ENCODE assay signal across 17 cellular contexts in the genomic region with DNA sequence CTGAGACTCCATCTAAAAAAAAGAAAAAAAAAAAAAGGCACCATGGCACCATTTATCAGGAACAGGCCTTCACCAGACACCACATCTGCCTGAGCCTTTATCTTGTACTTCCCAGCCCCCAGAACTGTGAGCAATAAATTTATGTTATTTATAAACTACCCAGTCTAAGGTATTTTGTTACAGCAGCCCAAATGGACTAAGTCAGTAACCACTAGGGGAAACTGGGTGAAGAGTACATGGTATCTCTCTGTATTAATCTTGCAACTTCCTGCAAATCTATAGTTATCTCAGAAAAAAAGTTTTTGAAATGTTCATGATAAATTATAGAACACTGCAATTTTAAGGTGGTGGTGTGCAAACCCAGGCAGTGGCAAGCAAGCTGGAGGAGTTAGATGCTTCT.
DNase-seq lines count a peak whose midpoint lies in the region; ATAC-seq and TF ChIP-seq lines count a peak whose summit lies in the region.
"Had no signal": no experiment of that assay in that cellular context is flagged by ENCODE, and none has a peak within 500 bp of the region (broad histone marks: within the 10 kb centered on the region; RNA-seq: fewer than 3 reads in every experiment).

No MANE protein-coding gene starts in this region.

- POLR2A ChIA-PET in HEK293 (lab: Yijun Ruan, JAX) = no interaction called here

- no peak for ATAC-seq in thoracic aorta (ENCODE audit: insufficient number of reproducible peaks, low FRiP score, low read depth)
- ATAC-seq in upper lobe of right lung = no peak
- ATAC-seq: A549 had no signal

- H2AFZ ChIP-seq in Karpas-422 (ENCODE audit: low read length) = no peak overlapping the region

- H3K27ac ChIP-seq in HEK293 (ENCODE audit: extremely low read depth, low read depth, low read length) (no peak overlapping the region), ascending aorta (peak overlapping the region; percentile 93), thoracic aorta (peak overlapping the region; percentile 71 to 97), upper lobe of right lung (no peak overlapping the region), Karpas-422 (ENCODE audit: low read length) (no peak overlapping the region)
- H3K27ac ChIP-seq: 22Rv1; A549; BLaER1 treated with 17β-estradiol and CSF1 and Interleukin-3, amounts not matched to agents 10 nM and 100 nM; C4-2B had no signal

- H3K9me2 ChIP-seq in Karpas-422 (replicated peaks; ENCODE audit: insufficient read depth, low read length) = no peaks in the 10 kb centered on the region

- H3K27me3 ChIP-seq in ascending aorta (no peaks in the 10 kb centered on the region), thoracic aorta (replicated peaks; ENCODE audit: insufficient read depth) (no peaks in the 10 kb centered on the region), upper lobe of right lung (no peaks in the 10 kb centered on the region), Karpas-422 (ENCODE audit: low read length) (no peaks in the 10 kb centered on the region)
- H3K27me3 ChIP-seq: BLaER1 treated with 17β-estradiol and CSF1 and Interleukin-3, amounts not matched to agents 10 nM and 100 nM had no signal

- H4K20me1 ChIP-seq in Karpas-422 (ENCODE audit: insufficient read depth, low read depth, low read length) = no peaks in the 10 kb centered on the region
- H4K20me1 ChIP-seq: BLaER1 treated with 17β-estradiol and CSF1 and Interleukin-3, amounts not matched to agents 10 nM and 100 nM had no signal

- H3K79me2 ChIP-seq in Karpas-422 (ENCODE audit: low read length) = no peaks in the 10 kb centered on the region

- no peak for DNase-seq in ascending aorta (ENCODE audit: low spot score in 2 of 2)
- DNase-seq in thoracic aorta (ENCODE audit: low spot score) = no peak
- no peak for DNase-seq in activated CD8-positive, alpha-beta memory T cell treated with anti-CD3 and anti-CD28 coated beads, Interleukin-2, amount 50 U/mL, for 4 hours
- DNase-seq in upper lobe of right lung = no peak
- DNase-seq in Karpas-422 = no peak
- DNase-seq: AML-193; CD4-positive, alpha-beta memory T cell; CD4-positive, CD25-positive, alpha-beta regulatory T cell; CD8-positive, alpha-beta memory T cell; COR-L47; DMS79 treated with DMSO at 0.1 percent for 48 hours; GF-D8 had no signal

- TF ChIP-seq CTCF in HEK293 (tag by site-specific recombination; IDR thresholded peaks at IDR 0.05) = no peak
- TF ChIP-seq CTCF in ascending aorta (IDR thresholded peaks at IDR 0.05) = no peak
- TF ChIP-seq CTCF in thoracic aorta (IDR thresholded peaks at IDR 0.05) = no peak
- TF ChIP-seq CTCF in upper lobe of right lung (IDR thresholded peaks at IDR 0.05) = no peak

- intact Hi-C loops in ascending aorta (cut with DNase I) = no loop called here
- intact Hi-C loops in upper lobe of right lung (cut with DNase I) = no loop called here

- H3K9me3 ChIP-seq in HEK293 (ENCODE audit: control insufficient read depth, insufficient read depth, low read depth, low read length) (no peaks in the 10 kb centered on the region), ascending aorta (no peaks in the 10 kb centered on the region), thoracic aorta (no peaks in the 10 kb centered on the region), upper lobe of right lung (no peaks in the 10 kb centered on the region), Karpas-422 (ENCODE audit: low read length) (no peaks in the 10 kb centered on the region)
- H3K9me3 ChIP-seq: A549 had no signal

- CTCF ChIA-PET in HEK293 (lab: Yijun Ruan, JAX) = no interaction called here

- no peak overlapping the region for H3K4me3 ChIP-seq in HEK293 (ENCODE audit: low read depth, low read length)
- no peak overlapping the region for H3K4me3 ChIP-seq in ascending aorta
- H3K4me3 ChIP-seq in thoracic aorta = no peak overlapping the region
- H3K4me3 ChIP-seq in upper lobe of right lung = no peak overlapping the region
- H3K4me3 ChIP-seq in Karpas-422 (ENCODE audit: low read length) = no peak overlapping the region
- H3K4me3 ChIP-seq: A549; BLaER1 treated with 17β-estradiol and CSF1 and Interleukin-3, amounts not matched to agents 10 nM and 100 nM had no signal

- no peak overlapping the region for H3K9ac ChIP-seq in Karpas-422 (ENCODE audit: low read length)
- H3K9ac ChIP-seq: BLaER1 treated with 17β-estradiol and CSF1 and Interleukin-3, amounts not matched to agents 10 nM and 100 nM had no signal

- H3K36me3 ChIP-seq in HEK293 (ENCODE audit: control insufficient read depth in 2 of 2, insufficient read depth in 1 of 2, low read length in 2 of 2) (no peaks in the 10 kb centered on the region), ascending aorta (no peaks in the 10 kb centered on the region), thoracic aorta (no peaks in the 10 kb centered on the region), upper lobe of right lung (no peaks in the 10 kb centered on the region), Karpas-422 (ENCODE audit: insufficient read depth, low read length) (no peaks in the 10 kb centered on the region)
- H3K36me3 ChIP-seq: BLaER1 treated with 17β-estradiol and CSF1 and Interleukin-3, amounts not matched to agents 10 nM and 100 nM had no signal

- no peak overlapping the region for H3K4me2 ChIP-seq in Karpas-422 (ENCODE audit: low read depth, low read length, poor library complexity, severe bottlenecking)
- H3K4me2 ChIP-seq: A549; BLaER1 treated with 17β-estradiol and CSF1 and Interleukin-3, amounts not matched to agents 10 nM and 100 nM had no signal

- H3K4me1 ChIP-seq in HEK293 (ENCODE audit: control insufficient read depth, insufficient read depth, low read length) (peaks cover 6% of the 10 kb centered on the region; the same call in 1 of the 2 replicates), ascending aorta (peaks cover 7 to 43% of the 10 kb centered on the region in 2 donors), thoracic aorta (ENCODE audit: control insufficient read depth in 1 of 2, low read depth in 2 of 2) (peaks cover 7 to 51% of the 10 kb centered on the region in 2 donors), upper lobe of right lung (no peaks in the 10 kb centered on the region), Karpas-422 (ENCODE audit: low read length) (no peaks in the 10 kb centered on the region)
- H3K4me1 ChIP-seq: A549 had no signal

TF ChIP-seq in HEK293, 187 proteins besides CTCF, POLR2A, EP300 and RAD21:
- TF ChIP-seq, protein P1, sequence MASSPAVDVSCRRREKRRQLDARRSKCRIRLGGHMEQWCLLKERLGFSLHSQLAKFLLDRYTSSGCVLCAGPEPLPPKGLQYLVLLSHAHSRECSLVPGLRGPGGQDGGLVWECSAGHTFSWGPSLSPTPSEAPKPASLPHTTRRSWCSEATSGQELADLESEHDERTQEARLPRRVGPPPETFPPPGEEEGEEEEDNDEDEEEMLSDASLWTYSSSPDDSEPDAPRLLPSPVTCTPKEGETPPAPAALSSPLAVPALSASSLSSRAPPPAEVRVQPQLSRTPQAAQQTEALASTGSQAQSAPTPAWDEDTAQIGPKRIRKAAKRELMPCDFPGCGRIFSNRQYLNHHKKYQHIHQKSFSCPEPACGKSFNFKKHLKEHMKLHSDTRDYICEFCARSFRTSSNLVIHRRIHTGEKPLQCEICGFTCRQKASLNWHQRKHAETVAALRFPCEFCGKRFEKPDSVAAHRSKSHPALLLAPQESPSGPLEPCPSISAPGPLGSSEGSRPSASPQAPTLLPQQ (tag by site-specific recombination; IDR thresholded peaks at IDR 0.05) = no peak
- TF ChIP-seq ZNF548 (tag by site-specific recombination; IDR thresholded peaks at IDR 0.05) (no peak), ZNF600 (tag by site-specific recombination; IDR thresholded peaks at IDR 0.05) (no peak), ZNF529 (tag by site-specific recombination; IDR thresholded peaks at IDR 0.05; ENCODE audit: insufficient replicate concordance) (peak; percentile 95), SCRT2 (tag by site-specific recombination; IDR thresholded peaks at IDR 0.05) (no peak), ZNF76 (tag by site-specific recombination; IDR thresholded peaks at IDR 0.05; ENCODE audit: borderline replicate concordance, low read depth) (no peak), ZNF146 (tag by site-specific recombination; IDR thresholded peaks at IDR 0.05) (no peak), WT1 (tag by site-specific recombination; IDR thresholded peaks at IDR 0.05) (no peak), ZNF266 (tag by site-specific recombination; IDR thresholded peaks at IDR 0.05; ENCODE audit: low read depth) (0 out of 2 replicates have a peak, but pooled peaks have one; percentile 22), ZNF701 (tag by site-specific recombination; IDR thresholded peaks at IDR 0.05) (no peak)
- TF ChIP-seq, protein P2, sequence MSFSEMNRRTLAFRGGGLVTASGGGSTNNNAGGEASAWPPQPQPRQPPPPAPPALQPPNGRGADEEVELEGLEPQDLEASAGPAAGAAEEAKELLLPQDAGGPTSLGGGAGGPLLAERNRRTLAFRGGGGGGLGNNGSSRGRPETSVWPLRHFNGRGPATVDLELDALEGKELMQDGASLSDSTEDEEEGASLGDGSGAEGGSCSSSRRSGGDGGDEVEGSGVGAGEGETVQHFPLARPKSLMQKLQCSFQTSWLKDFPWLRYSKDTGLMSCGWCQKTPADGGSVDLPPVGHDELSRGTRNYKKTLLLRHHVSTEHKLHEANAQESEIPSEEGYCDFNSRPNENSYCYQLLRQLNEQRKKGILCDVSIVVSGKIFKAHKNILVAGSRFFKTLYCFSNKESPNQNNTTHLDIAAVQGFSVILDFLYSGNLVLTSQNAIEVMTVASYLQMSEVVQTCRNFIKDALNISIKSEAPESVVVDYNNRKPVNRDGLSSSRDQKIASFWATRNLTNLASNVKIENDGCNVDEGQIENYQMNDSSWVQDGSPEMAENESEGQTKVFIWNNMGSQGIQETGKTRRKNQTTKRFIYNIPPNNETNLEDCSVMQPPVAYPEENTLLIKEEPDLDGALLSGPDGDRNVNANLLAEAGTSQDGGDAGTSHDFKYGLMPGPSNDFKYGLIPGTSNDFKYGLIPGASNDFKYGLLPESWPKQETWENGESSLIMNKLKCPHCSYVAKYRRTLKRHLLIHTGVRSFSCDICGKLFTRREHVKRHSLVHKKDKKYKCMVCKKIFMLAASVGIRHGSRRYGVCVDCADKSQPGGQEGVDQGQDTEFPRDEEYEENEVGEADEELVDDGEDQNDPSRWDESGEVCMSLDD (tag by site-specific recombination; IDR thresholded peaks at IDR 0.05) = no peak

Comparison
In these comparisons a context has a peak if more than half of its experiments do, and no peak if none do; other contexts are left out.
1. H3K27ac ChIP-seq: peak in ascending aorta (2 of 2) and thoracic aorta (2 of 2); none in HEK293 (single experiment), upper lobe of right lung (single experiment) and Karpas-422 (single experiment).